Comparison of ENCODE assay signal across 8 cellular contexts in the genomic region with DNA sequence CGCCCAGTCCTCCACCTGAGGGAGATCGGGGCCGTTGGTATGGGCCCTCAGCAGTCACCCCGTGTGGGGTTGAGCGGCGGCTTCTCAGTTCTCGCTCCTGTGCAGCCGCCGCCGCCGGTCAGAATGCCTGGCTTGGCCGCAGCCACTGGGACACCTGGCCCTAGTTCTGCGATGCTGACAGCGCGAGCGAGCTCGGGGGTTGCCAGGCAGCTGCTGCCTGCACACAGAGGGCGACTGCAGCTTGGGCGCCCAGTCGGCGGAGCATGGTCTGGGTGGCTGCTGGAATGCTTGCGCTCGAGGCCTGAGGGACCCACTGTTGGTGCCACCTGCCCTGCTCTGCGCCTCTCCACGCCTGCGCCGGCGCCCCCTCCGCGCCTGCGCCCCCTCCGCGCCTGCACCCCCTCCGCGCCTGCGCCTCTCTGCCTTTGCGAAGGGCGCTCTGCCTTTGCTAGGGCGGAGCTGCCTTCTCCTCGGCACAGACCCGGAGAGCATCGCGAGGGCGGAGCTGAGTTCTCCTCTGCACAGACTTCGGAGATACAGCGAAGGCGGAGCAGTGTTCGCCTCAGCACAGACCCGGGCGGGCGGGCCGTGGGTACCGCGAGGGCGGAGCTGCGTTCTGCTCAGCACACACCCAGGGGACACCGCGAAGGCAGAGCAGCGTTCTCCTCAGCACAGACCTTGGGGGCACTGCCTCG.
DNase-seq lines count a peak whose midpoint lies in the region; ATAC-seq and TF ChIP-seq lines count a peak whose summit lies in the region.
"Not testable (repeated sequence)": the region's sequence is repeated elsewhere in the genome, so short reads cannot be mapped to it uniquely, and the experiment has no call there.

No MANE protein-coding gene starts in this region.

- peak overlapping the region; percentile 69 for H3K27ac Mint-ChIP-seq in activated CD4-positive, alpha-beta memory T cell treated with anti-CD3 and anti-CD28 coated beads, Interleukin-2, amount 10 ng/mL, durations not matched to agents 7 days and 5 days

- not testable (repeated sequence) for TF ChIP-seq CTCF in HCT116 (IDR thresholded peaks at IDR 0.05 in 2 of 3, conservative IDR thresholded peaks at IDR 0.05 in 1 of 3; ENCODE audit: borderline replicate concordance in 1 of 3, insufficient read depth in 1 of 3, low read depth in 2 of 3, low read length in 2 of 3); choroid plexus epithelial cell (conservative IDR thresholded peaks at IDR 0.05; ENCODE audit: low read depth, low read length); tibial nerve (IDR thresholded peaks at IDR 0.05)

- not testable (repeated sequence) for H3K4me1 Mint-ChIP-seq in activated CD4-positive, alpha-beta memory T cell treated with anti-CD3 and anti-CD28 coated beads, Interleukin-2, amount 10 ng/mL, durations not matched to agents 7 days and 5 days

- H3K36me3 Mint-ChIP-seq in activated CD4-positive, alpha-beta memory T cell treated with anti-CD3 and anti-CD28 coated beads, Interleukin-2, amount 10 ng/mL, durations not matched to agents 7 days and 5 days (ENCODE audit: low read depth), result not testable (repeated sequence)

- WGBS in tibial nerve, 2 donors, result 0 to 1% methylated on average over 34 to 49 of the region's 60 CpGs

- H3K9me2 ChIP-seq in HCT116 (ENCODE audit: insufficient read depth), result not testable (repeated sequence)

- BruUV-seq in HCT116 (replicated peaks; lab: Mats Ljungman, UMichigan), result not testable (repeated sequence)

- not testable (repeated sequence) for DNase-seq in HCT116 (ENCODE audit: low read depth, low spot score)
- DNase-seq in activated CD4-positive, alpha-beta memory T cell treated with anti-CD3 and anti-CD28 coated beads, Interleukin-2, amount 10 ng/mL, durations not matched to agents 7 days and 5 days, result peak; percentile 97
- DNase-seq in choroid plexus epithelial cell (ENCODE audit: low read depth) (peak; percentile 79), inferior parietal cortex (ENCODE audit: extremely low spot score) (peak; percentile 82), sciatic nerve (ENCODE audit: low spot score) (peak; percentile 92), tibial nerve (ENCODE audit: low spot score in 2 of 2) (peak; percentile 36 to 70)

- not testable (repeated sequence) for H3K79me2 ChIP-seq in HCT116 (ENCODE audit: insufficient read depth, low read length)

- CTCF ChIA-PET in HCT116 (lab: Charles Lee); activated CD4-positive, alpha-beta memory T cell treated with anti-CD3 and anti-CD28 coated beads, Interleukin-2, amount 10 ng/mL, durations not matched to agents 7 days and 5 days (lab: Charles Lee): not testable (repeated sequence)

- peak; percentile 58 for TF ChIP-seq POLR2A in GM15510 (IDR thresholded peaks at IDR 0.05; ENCODE audit: borderline replicate concordance, extremely low read depth, insufficient read length)
- TF ChIP-seq POLR2A in HCT116 (IDR thresholded peaks at IDR 0.05; ENCODE audit: borderline replicate concordance, extremely low read depth, insufficient read depth, insufficient read length), result not testable (repeated sequence)
- TF ChIP-seq POLR2A in tibial nerve (IDR thresholded peaks at IDR 0.05), result peak in 1 of 2 donors; percentile 60

- not testable (repeated sequence) for H2AFZ ChIP-seq in HCT116 (ENCODE audit: low read depth, low read length, poor library complexity, severe bottlenecking)

- H4K20me1 ChIP-seq in HCT116 (ENCODE audit: insufficient read depth), result not testable (repeated sequence)

- not testable (repeated sequence) for H3K27ac ChIP-seq in HCT116 (ENCODE audit: low read depth, low read length)
- peak overlapping the region in 3 of 4 donors; percentile 27 to 67 (median 47) for H3K27ac ChIP-seq in tibial nerve

- ATAC-seq in HCT116, result peak; percentile 75
- peak; percentile 98 for ATAC-seq in sciatic nerve

- intact Hi-C loops in HCT116 (cut with micrococcal nuclease); sciatic nerve (cut with DNase I): not testable (repeated sequence)

- not testable (repeated sequence) for H3K4me2 ChIP-seq in HCT116 (ENCODE audit: low read length)

- not testable (repeated sequence) for TF ChIP-seq RAD21 in HCT116 (IDR thresholded peaks at IDR 0.05; ENCODE audit: low read depth); Ishikawa (IDR thresholded peaks at IDR 0.05; ENCODE audit: low read depth)

- not testable (repeated sequence) for H3K9me3 ChIP-seq in HCT116 (ENCODE audit: control insufficient read depth in 1 of 2, insufficient read depth in 1 of 2, low read depth in 1 of 2, low read length in 2 of 2); tibial nerve

- H3K4me3 ChIP-seq in HCT116 (replicated peaks in 1 of 2; ENCODE audit: low read depth in 1 of 2, low read length in 2 of 2), result not testable (repeated sequence)
- H3K4me3 ChIP-seq in choroid plexus epithelial cell (ENCODE audit: low read depth, low read length) (peak overlapping the region; percentile 54), tibial nerve (peak overlapping the region; percentile 25 to 48 (median 44))

- H3K27me3 ChIP-seq in HCT116 (ENCODE audit: insufficient read depth, low read length), result not testable (repeated sequence)
- peaks cover 0 to 30% of the 10 kb centered on the region in 2 donors for H3K27me3 ChIP-seq in tibial nerve

- RAD21 ChIA-PET in HCT116 (lab: Charles Lee; ENCODE audit: low non-redundant PET in 1 of 2, low total read pairs in 2 of 2, uncharacterized antibody in 2 of 2, unreplicated experiment in 2 of 2), result not testable (repeated sequence)

- not testable (repeated sequence) for H3K9me3 Mint-ChIP-seq in activated CD4-positive, alpha-beta memory T cell treated with anti-CD3 and anti-CD28 coated beads, Interleukin-2, amount 10 ng/mL, durations not matched to agents 7 days and 5 days

- H3K4me1 ChIP-seq in HCT116 (ENCODE audit: control insufficient read depth in 1 of 2, insufficient read depth in 2 of 2, low read length in 2 of 2), result not testable (repeated sequence)
- H3K4me1 ChIP-seq in tibial nerve, result peaks cover 0 to 15% (median 0%) of the 10 kb centered on the region in 4 donors

- POLR2A ChIA-PET in HCT116 (lab: Charles Lee); activated CD4-positive, alpha-beta memory T cell treated with anti-CD3 and anti-CD28 coated beads, Interleukin-2, amount 10 ng/mL, durations not matched to agents 7 days and 5 days (lab: Charles Lee): not testable (repeated sequence)

- H3K27me3 Mint-ChIP-seq in activated CD4-positive, alpha-beta memory T cell treated with anti-CD3 and anti-CD28 coated beads, Interleukin-2, amount 10 ng/mL, durations not matched to agents 7 days and 5 days, result peaks cover 21% of the 10 kb centered on the region

- not testable (repeated sequence) for TF ChIP-seq EP300 in Ishikawa (IDR thresholded peaks at IDR 0.05; ENCODE audit: borderline replicate concordance)
- peak in 1 of 2 donors; percentile 61 for TF ChIP-seq EP300 in tibial nerve (IDR thresholded peaks at IDR 0.05)

- H3K36me3 ChIP-seq in HCT116 (ENCODE audit: control insufficient read depth in 1 of 2, insufficient read depth in 2 of 2, low read length in 2 of 2); tibial nerve: not testable (repeated sequence)

- H3K9ac ChIP-seq in HCT116 (ENCODE audit: low read length), result not testable (repeated sequence)

- H3K4me3 Mint-ChIP-seq in activated CD4-positive, alpha-beta memory T cell treated with anti-CD3 and anti-CD28 coated beads, Interleukin-2, amount 10 ng/mL, durations not matched to agents 7 days and 5 days, result peak overlapping the region; percentile 77

TF ChIP-seq in Ishikawa, 13 proteins besides CTCF, POLR2A, EP300 and RAD21:
- TF ChIP-seq TEAD4 (IDR thresholded peaks at IDR 0.05) (peak; percentile 50; the same call in 1 of the 2 replicates), YY1 (IDR thresholded peaks at IDR 0.05; ENCODE audit: low read depth) (peak; percentile 48; the same call in 1 of the 2 replicates)
- TF ChIP-seq, protein P1, sequence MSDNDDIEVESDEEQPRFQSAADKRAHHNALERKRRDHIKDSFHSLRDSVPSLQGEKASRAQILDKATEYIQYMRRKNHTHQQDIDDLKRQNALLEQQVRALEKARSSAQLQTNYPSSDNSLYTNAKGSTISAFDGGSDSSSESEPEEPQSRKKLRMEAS (IDR thresholded peaks at IDR 0.05), result peak; percentile 83
